ENCODE assay signal across 1 cellular context in genomic region chr1:74531807-74532206, GRCh38.
TF ChIP-seq lines count a peak whose summit lies in the region.

No MANE protein-coding gene starts in this region.

TF ChIP-seq in SK-N-SH treated with all-trans-retinoic acid at 6 μM for 48 hours, 23 proteins besides CTCF, POLR2A, EP300 and RAD21 (continued from another document):
- TF ChIP-seq CSRNP3 (CRISPR knock-in tag; IDR thresholded peaks at IDR 0.05) (no peak), ZFP30 (CRISPR knock-in tag; IDR thresholded peaks at IDR 0.05) (no peak)
TF ChIP-seq in SK-N-SH treated with all-trans-retinoic acid at 6 μM for 48 hours: peak in this region for 0.
